In the genomic region with DNA sequence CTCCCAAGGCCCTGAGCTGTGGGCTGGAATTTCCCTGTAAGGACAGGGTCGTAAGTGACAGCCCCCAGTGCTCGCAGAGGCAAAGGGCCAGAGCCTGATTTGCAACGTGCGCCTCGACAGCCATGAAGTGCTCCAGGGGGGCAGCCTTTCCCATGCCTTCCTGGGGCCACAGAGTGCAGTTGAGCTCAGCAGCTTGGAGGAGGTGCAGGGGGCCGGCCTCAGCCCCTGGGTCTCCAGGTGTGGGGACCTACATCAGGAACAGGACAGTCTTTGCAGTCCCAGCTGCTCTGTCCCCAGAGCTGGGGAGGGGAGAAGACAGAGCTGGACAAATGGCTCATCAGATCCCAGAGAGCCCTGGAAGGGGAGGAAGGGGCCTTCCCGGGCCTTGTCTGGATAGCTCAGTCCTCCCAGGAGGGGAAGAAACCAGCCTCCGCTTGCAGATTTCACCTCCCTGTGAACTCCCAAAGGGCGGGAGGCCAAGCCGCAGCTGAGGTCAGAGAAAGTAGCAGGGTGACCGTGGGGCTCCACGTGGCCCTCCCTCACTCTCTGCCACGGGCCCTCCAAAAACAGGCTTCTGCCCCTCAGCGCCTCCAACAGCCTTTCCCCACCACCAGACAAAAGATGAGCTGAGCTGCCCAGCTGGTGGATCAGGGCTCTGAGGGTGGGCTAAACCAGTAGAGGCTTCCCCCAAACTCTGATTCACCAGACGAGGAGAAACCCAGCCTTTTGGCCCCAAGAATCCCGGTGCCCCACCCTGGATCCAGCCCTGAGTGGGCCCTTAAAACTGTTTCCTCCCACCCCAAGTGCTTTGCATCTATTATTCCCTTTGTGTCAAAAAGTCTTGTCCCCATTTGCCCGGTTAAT, we compare ENCODE assay signal across 2 cellular contexts.
TF ChIP-seq lines count a peak whose summit lies in the region.

No MANE protein-coding gene starts in this region.

TF ChIP-seq in IMR-90, 13 proteins besides CTCF, POLR2A, EP300 and RAD21 (continued from another document):
- TF ChIP-seq, protein P1, sequence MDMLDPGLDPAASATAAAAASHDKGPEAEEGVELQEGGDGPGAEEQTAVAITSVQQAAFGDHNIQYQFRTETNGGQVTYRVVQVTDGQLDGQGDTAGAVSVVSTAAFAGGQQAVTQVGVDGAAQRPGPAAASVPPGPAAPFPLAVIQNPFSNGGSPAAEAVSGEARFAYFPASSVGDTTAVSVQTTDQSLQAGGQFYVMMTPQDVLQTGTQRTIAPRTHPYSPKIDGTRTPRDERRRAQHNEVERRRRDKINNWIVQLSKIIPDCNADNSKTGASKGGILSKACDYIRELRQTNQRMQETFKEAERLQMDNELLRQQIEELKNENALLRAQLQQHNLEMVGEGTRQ (IDR thresholded peaks at IDR 0.05; ENCODE audit: low read depth, low read length) = 0 out of 2 replicates have a peak, but pooled peaks have one; percentile 23
- no peak for TF ChIP-seq SMC3 (IDR thresholded peaks at IDR 0.05; ENCODE audit: low read depth, low read length)
- TF ChIP-seq MAZ (IDR thresholded peaks at IDR 0.05; ENCODE audit: borderline replicate concordance, low read depth, low read length) = no peak
- no peak for TF ChIP-seq MXI1 (IDR thresholded peaks at IDR 0.05; ENCODE audit: borderline replicate concordance, low read depth, low read length)

TF ChIP-seq in liver, 16 proteins besides CTCF, POLR2A, EP300 and RAD21 (continued from another document):
- TF ChIP-seq, protein P2, sequence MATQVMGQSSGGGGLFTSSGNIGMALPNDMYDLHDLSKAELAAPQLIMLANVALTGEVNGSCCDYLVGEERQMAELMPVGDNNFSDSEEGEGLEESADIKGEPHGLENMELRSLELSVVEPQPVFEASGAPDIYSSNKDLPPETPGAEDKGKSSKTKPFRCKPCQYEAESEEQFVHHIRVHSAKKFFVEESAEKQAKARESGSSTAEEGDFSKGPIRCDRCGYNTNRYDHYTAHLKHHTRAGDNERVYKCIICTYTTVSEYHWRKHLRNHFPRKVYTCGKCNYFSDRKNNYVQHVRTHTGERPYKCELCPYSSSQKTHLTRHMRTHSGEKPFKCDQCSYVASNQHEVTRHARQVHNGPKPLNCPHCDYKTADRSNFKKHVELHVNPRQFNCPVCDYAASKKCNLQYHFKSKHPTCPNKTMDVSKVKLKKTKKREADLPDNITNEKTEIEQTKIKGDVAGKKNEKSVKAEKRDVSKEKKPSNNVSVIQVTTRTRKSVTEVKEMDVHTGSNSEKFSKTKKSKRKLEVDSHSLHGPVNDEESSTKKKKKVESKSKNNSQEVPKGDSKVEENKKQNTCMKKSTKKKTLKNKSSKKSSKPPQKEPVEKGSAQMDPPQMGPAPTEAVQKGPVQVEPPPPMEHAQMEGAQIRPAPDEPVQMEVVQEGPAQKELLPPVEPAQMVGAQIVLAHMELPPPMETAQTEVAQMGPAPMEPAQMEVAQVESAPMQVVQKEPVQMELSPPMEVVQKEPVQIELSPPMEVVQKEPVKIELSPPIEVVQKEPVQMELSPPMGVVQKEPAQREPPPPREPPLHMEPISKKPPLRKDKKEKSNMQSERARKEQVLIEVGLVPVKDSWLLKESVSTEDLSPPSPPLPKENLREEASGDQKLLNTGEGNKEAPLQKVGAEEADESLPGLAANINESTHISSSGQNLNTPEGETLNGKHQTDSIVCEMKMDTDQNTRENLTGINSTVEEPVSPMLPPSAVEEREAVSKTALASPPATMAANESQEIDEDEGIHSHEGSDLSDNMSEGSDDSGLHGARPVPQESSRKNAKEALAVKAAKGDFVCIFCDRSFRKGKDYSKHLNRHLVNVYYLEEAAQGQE (IDR thresholded peaks at IDR 0.05) = no peak
- TF ChIP-seq SP1 (IDR thresholded peaks at IDR 0.05) (peak; percentile 28), HNF4A (conservative IDR thresholded peaks at IDR 0.05) (peak; percentile 17 to 25), JUND (IDR thresholded peaks at IDR 0.05) (no peak)
